Comparison of ENCODE assay signal across 8 cellular contexts in genomic region chr17:32487460-32488176, GRCh38. TPM values are rescaled to one million over a fixed set of nuclear protein-coding genes. Genes with fewer than 3 reads are reported as not detected.
DNase-seq lines count a peak whose midpoint lies in the region; ATAC-seq and TF ChIP-seq lines count a peak whose summit lies in the region.

No MANE protein-coding gene starts in this region.

- H3K9me3 ChIP-seq in prostate gland, result no peaks in the 10 kb centered on the region

- no peak for TF ChIP-seq CTCF in fibroblast of pulmonary artery (IDR thresholded peaks at IDR 0.05; ENCODE audit: low read length, missing control alignments)
- no peak for TF ChIP-seq CTCF in prostate gland (IDR thresholded peaks at IDR 0.05)

- H3K27ac ChIP-seq in prostate gland, result no peak overlapping the region

- no peaks in the 10 kb centered on the region for H3K36me3 ChIP-seq in prostate gland

- H3K27me3 ChIP-seq in prostate gland (replicated peaks; ENCODE audit: insufficient read depth), result no peaks in the 10 kb centered on the region

- TF ChIP-seq POLR2A in prostate gland (IDR thresholded peaks at IDR 0.05), result no peak

- no peaks in the 10 kb centered on the region for H3K4me1 ChIP-seq in prostate gland (replicated peaks)

- DNase-seq in ELR (ENCODE audit: low read depth) (peak; percentile 24), fibroblast of pulmonary artery (ENCODE audit: low read depth) (no peak), prostate gland (ENCODE audit: low spot score) (no peak), NCI-H2107 (lab: John Stamatoyannopoulos, UW) (no peak)
- peak; percentile 46 to 54 for DNase-seq in activated CD4-positive, alpha-beta T cell treated with anti-CD3 and anti-CD28 coated beads, Interleukin-2, amount 50 U/mL, for 48 hours
- no peak for DNase-seq in activated CD4-positive, CD25-positive, alpha-beta regulatory T cell treated with anti-CD3 and anti-CD28 coated beads, Interleukin-2, amount 50 U/mL, for 72 hours
- no peak for DNase-seq in central memory CD4-positive, alpha-beta T cell

- peak; percentile 12 for ATAC-seq in HG03039 (IDR thresholded peaks at IDR 0.05; ENCODE audit: unreplicated experiment)

- peak overlapping the region; percentile 48 for H3K4me3 ChIP-seq in fibroblast of pulmonary artery (replicated peaks; ENCODE audit: low read depth, low read length)
- H3K4me3 ChIP-seq in prostate gland, result peak overlapping the region; percentile 52 to 57

- 29% methylated on average over 48 of the region's 59 CpGs for whole genome bisulfite sequencing in prostate gland

- intact Hi-C loops in prostate gland (cut with DNase I), result loop anchor here (5.0 kb wide), 2 partner anchors 270 to 390 kb away; partner anchors contain the start of gene MYO1D

RNA-seq across cellular contexts. Expression of gene CDK5R1, which starts 0.8 kb away (rescaled TPM):
- 1 to 10 TPM in 1 of 2 donors, under 1 TPM in 1; 0.46 to 5.1 TPM for total RNA-seq in prostate gland

RNA-seq across cellular contexts. Expression of gene PSMD11, which starts 43.3 kb away (rescaled TPM):
- 10 to 100 TPM; 47.4 to 53.3 TPM for total RNA-seq in prostate gland

Comparison
In these comparisons a context has a peak if more than half of its experiments do, and no peak if none do; other contexts are left out.
1. DNase-seq: peak in ELR (single experiment) and activated CD4-positive, alpha-beta T cell treated with anti-CD3 and anti-CD28 coated beads, Interleukin-2, amount 50 U/mL, for 48 hours (2 of 2); none in fibroblast of pulmonary artery (single experiment), prostate gland (single experiment), NCI-H2107 (single experiment), activated CD4-positive, CD25-positive, alpha-beta regulatory T cell treated with anti-CD3 and anti-CD28 coated beads, Interleukin-2, amount 50 U/mL, for 72 hours (single experiment) and central memory CD4-positive, alpha-beta T cell (single experiment).